13 cellular contexts compared by ENCODE assay signal in genomic region chr1:94697839-94698238, GRCh38.
A peak's percentile ranks its signal among the peaks of the same experiment; 100 is the strongest.
DNase-seq lines count a peak whose midpoint lies in the region; ATAC-seq lines count a peak whose summit lies in the region.
"Had no signal": no experiment of that assay in that cellular context is flagged by ENCODE, and none has a peak within 500 bp of the region (broad histone marks: within the 10 kb centered on the region; RNA-seq: fewer than 3 reads in every experiment).

No MANE protein-coding gene starts in this region.

- DNase-seq in COR-L47 (lab: John Stamatoyannopoulos, UW): peak; percentile 50
- peak; percentile 94 for DNase-seq in NCI-H1105 treated with DMSO at 0.1 percent for 48 hours (lab: John Stamatoyannopoulos, UW)
- DNase-seq in NCI-H69 (lab: John Stamatoyannopoulos, UW): peak; percentile 95
- DNase-seq in kidney glomerular epithelial cell (lab: John Stamatoyannopoulos, UW): peak; percentile 52
- DNase-seq in stimulated activated naive CD8-positive, alpha-beta T cell treated with anti-CD3 and anti-CD28 coated beads, Interleukin-15, amount 100 ng/mL, for 72 hours: no peak
- DNase-seq in amniotic stem cell (lab: John Stamatoyannopoulos, UW): no peak
- no peak for DNase-seq in islet precursor cell
- DNase-seq: activated CD8-positive, alpha-beta memory T cell treated with anti-CD3 and anti-CD28 coated beads, Interleukin-2, amount 50 U/mL, for 48 hours; activated naive CD4-positive, alpha-beta T cell treated with anti-CD3 and anti-CD28 coated beads for 36 hours; brain microvascular endothelial cell; naive thymus-derived CD8-positive, alpha-beta T cell; stimulated activated CD4-positive, alpha-beta T cell treated with anti-CD3 and anti-CD28 coated beads, Interleukin-1b, Interleukin-23, amount 100 ng/mL, for 48 hours had no signal

- H3K27ac Mint-ChIP-seq in stimulated activated naive CD8-positive, alpha-beta T cell treated with anti-CD3 and anti-CD28 coated beads, Interleukin-15, amount 100 ng/mL, for 72 hours: no peak overlapping the region
- H3K27ac Mint-ChIP-seq: activated naive CD4-positive, alpha-beta T cell treated with anti-CD3 and anti-CD28 coated beads for 36 hours; naive thymus-derived CD8-positive, alpha-beta T cell had no signal

- H3K4me1 Mint-ChIP-seq in stimulated activated naive CD8-positive, alpha-beta T cell treated with anti-CD3 and anti-CD28 coated beads, Interleukin-15, amount 100 ng/mL, for 72 hours: peaks cover 8% of the 10 kb centered on the region

- H3K4me3 Mint-ChIP-seq in stimulated activated naive CD8-positive, alpha-beta T cell treated with anti-CD3 and anti-CD28 coated beads, Interleukin-15, amount 100 ng/mL, for 72 hours: no peak overlapping the region
- H3K4me3 Mint-ChIP-seq: activated naive CD4-positive, alpha-beta T cell treated with anti-CD3 and anti-CD28 coated beads for 36 hours; naive thymus-derived CD8-positive, alpha-beta T cell had no signal

- no peaks in the 10 kb centered on the region for H3K9me3 Mint-ChIP-seq in stimulated activated naive CD8-positive, alpha-beta T cell treated with anti-CD3 and anti-CD28 coated beads, Interleukin-15, amount 100 ng/mL, for 72 hours
- H3K9me3 Mint-ChIP-seq: naive thymus-derived CD8-positive, alpha-beta T cell had no signal

- peaks cover 9% of the 10 kb centered on the region for H3K27me3 Mint-ChIP-seq in stimulated activated naive CD8-positive, alpha-beta T cell treated with anti-CD3 and anti-CD28 coated beads, Interleukin-15, amount 100 ng/mL, for 72 hours

- ATAC-seq in stimulated activated naive CD8-positive, alpha-beta T cell treated with anti-CD3 and anti-CD28 coated beads, Interleukin-15, amount 100 ng/mL, for 72 hours: no peak
- no peak for ATAC-seq in HG02678 (IDR thresholded peaks at IDR 0.05; ENCODE audit: unreplicated experiment)
- ATAC-seq: naive thymus-derived CD8-positive, alpha-beta T cell had no signal

Comparison
In these comparisons a context has a peak if more than half of its experiments do, and no peak if none do; other contexts are left out.
1. DNase-seq: peak in COR-L47 (single experiment), NCI-H1105 treated with DMSO at 0.1 percent for 48 hours (single experiment), NCI-H69 (single experiment) and kidney glomerular epithelial cell (single experiment); none in stimulated activated naive CD8-positive, alpha-beta T cell treated with anti-CD3 and anti-CD28 coated beads, Interleukin-15, amount 100 ng/mL, for 72 hours (0 of 2), amniotic stem cell (single experiment) and islet precursor cell (single experiment).